Comparison of ENCODE assay signal across 12 cellular contexts in genomic region chr12:75137896-75138295, GRCh38.
DNase-seq lines count a peak whose midpoint lies in the region; ATAC-seq and TF ChIP-seq lines count a peak whose summit lies in the region.
"Had no signal": no experiment of that assay in that cellular context is flagged by ENCODE, and none has a peak within 500 bp of the region (broad histone marks: within the 10 kb centered on the region; RNA-seq: fewer than 3 reads in every experiment).

No MANE protein-coding gene starts in this region.

- H3K27me3 ChIP-seq in adipocyte (replicated peaks; ENCODE audit: control insufficient read depth, insufficient read depth, low read length): no peaks in the 10 kb centered on the region
- H3K27me3 ChIP-seq: BE2C had no signal

- H3K9me3 ChIP-seq in adipocyte (ENCODE audit: control insufficient read depth, low read length): no peaks in the 10 kb centered on the region
- H3K9me3 ChIP-seq: A549, BE2C had no signal

- POLR2A ChIA-PET in RWPE1 (lab: Yijun Ruan, JAX; ENCODE audit: low non-redundant PET): no interaction called here

- TF ChIP-seq CTCF in RWPE1 (conservative IDR thresholded peaks at IDR 0.05; ENCODE audit: low read depth): no peak

- no peaks in the 10 kb centered on the region for H3K27me3 Mint-ChIP-seq in T-helper 2 cell treated with Interferon-gamma antibody and Interleukin-4, amounts not matched to agents 5 μg/mL and 100 μg/mL, for 36 hours (ENCODE audit: low read depth)

- no peak overlapping the region for H3K27ac ChIP-seq in RWPE1
- H3K27ac ChIP-seq: A549, KMS-11 had no signal

- DNase-seq in HCEC 1CT (peak; percentile 24), adipocyte (ENCODE audit: low read depth) (peak; percentile 28), fibroblast of peridontal ligament (ENCODE audit: extremely low read depth) (peak; percentile 11), non-pigmented ciliary epithelial cell (ENCODE audit: low read depth) (peak; percentile 3), RWPE1 (ENCODE audit: low spot score) (no peak)
- DNase-seq in T-helper 2 cell treated with Interferon-gamma antibody and Interleukin-4, amounts not matched to agents 5 μg/mL and 100 μg/mL, for 36 hours (ENCODE audit: low spot score): no peak
- DNase-seq: BE2C; CD4-positive, alpha-beta memory T cell; DND-41 had no signal

- no peak overlapping the region for H3K9ac ChIP-seq in adipocyte (ENCODE audit: low read length)
- H3K9ac ChIP-seq: KMS-11 had no signal

- no peaks in the 10 kb centered on the region for H3K4me1 ChIP-seq in adipocyte (ENCODE audit: control insufficient read depth, insufficient read depth, low read length)
- H3K4me1 ChIP-seq: A549, BE2C had no signal

- H3K36me3 Mint-ChIP-seq in T-helper 2 cell treated with Interferon-gamma antibody and Interleukin-4, amounts not matched to agents 5 μg/mL and 100 μg/mL, for 36 hours (ENCODE audit: low read depth): no peaks in the 10 kb centered on the region
- H3K36me3 Mint-ChIP-seq: CD4-positive, alpha-beta memory T cell had no signal

- H3K4me3 Mint-ChIP-seq in T-helper 2 cell treated with Interferon-gamma antibody and Interleukin-4, amounts not matched to agents 5 μg/mL and 100 μg/mL, for 36 hours: no peak overlapping the region
- H3K4me3 Mint-ChIP-seq: CD4-positive, alpha-beta memory T cell had no signal

- ATAC-seq in GM21423 (IDR thresholded peaks at IDR 0.05; ENCODE audit: unreplicated experiment): no peak
- ATAC-seq: A549 had no signal

- no peaks in the 10 kb centered on the region for H3K4me1 Mint-ChIP-seq in T-helper 2 cell treated with Interferon-gamma antibody and Interleukin-4, amounts not matched to agents 5 μg/mL and 100 μg/mL, for 36 hours (ENCODE audit: low read depth)
- H3K4me1 Mint-ChIP-seq: CD4-positive, alpha-beta memory T cell had no signal

- no peak overlapping the region for H3K27ac Mint-ChIP-seq in T-helper 2 cell treated with Interferon-gamma antibody and Interleukin-4, amounts not matched to agents 5 μg/mL and 100 μg/mL, for 36 hours
- H3K27ac Mint-ChIP-seq: CD4-positive, alpha-beta memory T cell had no signal

- H3K4me3 ChIP-seq in adipocyte (ENCODE audit: low read length): no peak overlapping the region
- H3K4me3 ChIP-seq: A549 had no signal

- no peaks in the 10 kb centered on the region for H3K9me3 Mint-ChIP-seq in T-helper 2 cell treated with Interferon-gamma antibody and Interleukin-4, amounts not matched to agents 5 μg/mL and 100 μg/mL, for 36 hours
- H3K9me3 Mint-ChIP-seq: CD4-positive, alpha-beta memory T cell had no signal

- CTCF ChIA-PET in RWPE1 (lab: Yijun Ruan, JAX): no interaction called here

- no peaks in the 10 kb centered on the region for H3K36me3 ChIP-seq in adipocyte (ENCODE audit: control insufficient read depth, insufficient read depth, low read length, severe bottlenecking)
- H3K36me3 ChIP-seq: BE2C had no signal

Comparison
In these comparisons a context has a peak if more than half of its experiments do, and no peak if none do; other contexts are left out.
1. DNase-seq: peak in HCEC 1CT (single experiment), adipocyte (single experiment), fibroblast of peridontal ligament (single experiment) and non-pigmented ciliary epithelial cell (single experiment); none in T-helper 2 cell treated with Interferon-gamma antibody and Interleukin-4, amounts not matched to agents 5 μg/mL and 100 μg/mL, for 36 hours (single experiment) and RWPE1 (single experiment).